ENCODE assay signal across 8 cellular contexts in the genomic region with DNA sequence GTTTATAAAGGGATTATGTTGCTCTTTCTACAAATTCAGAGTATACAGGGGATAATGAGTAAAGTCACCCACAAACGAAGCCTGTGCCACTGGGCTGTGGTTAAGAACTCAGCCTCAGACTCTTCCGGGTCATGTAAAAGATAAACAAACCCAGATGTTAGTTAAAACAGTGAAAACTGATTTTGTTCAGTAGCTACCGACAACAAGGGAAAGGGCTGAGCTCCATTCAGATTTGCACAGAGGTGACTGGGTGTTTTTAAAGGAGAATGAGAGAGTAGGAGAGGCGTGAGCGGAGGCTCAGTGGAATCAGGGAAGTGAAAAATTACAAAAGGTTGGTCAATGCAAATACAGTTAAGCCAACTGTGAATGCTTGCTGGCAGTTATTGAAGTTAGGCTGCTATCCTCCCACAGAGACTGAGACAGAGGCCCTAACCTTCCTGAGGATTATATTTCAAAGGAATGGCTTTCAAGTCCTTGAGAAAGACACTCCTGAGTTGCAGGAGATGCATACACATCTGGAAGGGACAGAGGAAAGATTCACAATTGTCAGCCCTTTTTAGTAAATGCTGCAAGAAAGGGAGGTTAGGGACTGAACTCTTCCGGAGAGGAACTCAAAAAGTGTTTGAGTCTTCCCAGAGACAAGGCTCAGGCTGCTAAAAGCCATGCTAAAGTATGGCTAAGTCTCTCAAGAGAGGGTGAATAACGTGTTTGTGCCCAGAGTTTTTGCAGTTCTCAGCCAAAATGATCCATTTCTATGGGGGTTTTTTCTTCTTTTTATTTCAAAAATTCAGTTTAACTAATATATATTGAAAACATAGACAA. TPM values are rescaled to one million over a fixed set of nuclear protein-coding genes. Genes with fewer than 3 reads are reported as not detected.
DNase-seq lines count a peak whose midpoint lies in the region; ATAC-seq, FAIRE-seq and TF ChIP-seq lines count a peak whose summit lies in the region.

No MANE protein-coding gene starts in this region.

- in situ Hi-C loops in transverse colon (cut with MboI; ENCODE audit: low pct_ligation_motif_present in 1 of 4, low pct_unique_long_range_greater_than_20kb in 1 of 4, low sequenced_read_pairs in 3 of 4), result no loop called here

- TF ChIP-seq POLR2A in A549 (IDR thresholded peaks at IDR 0.05; ENCODE audit: low read length) (no peak), transverse colon (IDR thresholded peaks at IDR 0.05) (peak; percentile 52)

- POLR2A ChIA-PET in A549 (lab: Yijun Ruan, JAX), result no interaction called here
- POLR2A ChIA-PET in activated CD4-positive, alpha-beta memory T cell treated with anti-CD3 and anti-CD28 coated beads, Interleukin-2, amount 10 ng/mL, durations not matched to agents 7 days and 5 days (lab: Charles Lee), result no interaction called here

- no peaks in the 10 kb centered on the region for H3K36me3 Mint-ChIP-seq in activated CD4-positive, alpha-beta memory T cell treated with anti-CD3 and anti-CD28 coated beads, Interleukin-2, amount 10 ng/mL, durations not matched to agents 7 days and 5 days (ENCODE audit: low read depth)

- WGBS in A549 (ENCODE audit: missing lambda C conversion rate), result 34% methylated on average over 7 of the region's 7 CpGs
- 33 to 36% methylated on average over 7 of the region's 7 CpGs for WGBS in esophagus, 2 donors
- WGBS in transverse colon (ENCODE audit: low coverage in 1 of 2), 2 donors, result 28 to 40% methylated on average over 3 to 7 of the region's 7 CpGs

- peak overlapping the region; percentile 32 to 60; a peak in 5 of 6 replicates for H3K27ac ChIP-seq in A549
- H3K27ac ChIP-seq in esophagus (ENCODE audit: low read depth in 2 of 2, low read length in 1 of 2), result peak overlapping the region; percentile 78 to 86
- H3K27ac ChIP-seq in transverse colon, result peak overlapping the region; percentile 76 to 94 (median 88)

- TF ChIP-seq EP300 in A549 (IDR thresholded peaks at IDR 0.05) (no peak), transverse colon (IDR thresholded peaks at IDR 0.05; ENCODE audit: low read depth) (no peak)

- no peak overlapping the region for H3K27ac Mint-ChIP-seq in activated CD4-positive, alpha-beta memory T cell treated with anti-CD3 and anti-CD28 coated beads, Interleukin-2, amount 10 ng/mL, durations not matched to agents 7 days and 5 days

- intact Hi-C loops in transverse colon (cut with DNase I; ENCODE audit: low total_unique reads), result no loop called here

- no peaks in the 10 kb centered on the region for H3K27me3 Mint-ChIP-seq in activated CD4-positive, alpha-beta memory T cell treated with anti-CD3 and anti-CD28 coated beads, Interleukin-2, amount 10 ng/mL, durations not matched to agents 7 days and 5 days

- DNase-seq in A549 (ENCODE audit: low read depth in 1 of 2, low spot score in 1 of 2) (no peak), NCI-H526 (lab: John Stamatoyannopoulos, UW) (peak; percentile 87 to 91), transverse colon (peak; percentile 51)
- no peak for DNase-seq in activated CD4-positive, alpha-beta memory T cell treated with anti-CD3 and anti-CD28 coated beads, Interleukin-2, amount 10 ng/mL, durations not matched to agents 7 days and 5 days
- no peak for DNase-seq in stimulated activated CD4-positive, alpha-beta T cell treated with anti-CD3 and anti-CD28 coated beads, Interleukin-12 subunit alpha, Interleukin-12 subunit beta, amount 100 ng/mL, for 4 hours

- H3K4me3 Mint-ChIP-seq in activated CD4-positive, alpha-beta memory T cell treated with anti-CD3 and anti-CD28 coated beads, Interleukin-2, amount 10 ng/mL, durations not matched to agents 7 days and 5 days, result no peak overlapping the region

- no peaks in the 10 kb centered on the region for H3K9me3 Mint-ChIP-seq in activated CD4-positive, alpha-beta memory T cell treated with anti-CD3 and anti-CD28 coated beads, Interleukin-2, amount 10 ng/mL, durations not matched to agents 7 days and 5 days

- no peak for TF ChIP-seq RAD21 in A549 (conservative IDR thresholded peaks at IDR 0.05 in 1 of 2, IDR thresholded peaks at IDR 0.05 in 1 of 2)

- H3K4me3 ChIP-seq in A549 (no peak overlapping the region), esophagus (ENCODE audit: low read depth in 1 of 2, low read length in 2 of 2) (no peak overlapping the region), transverse colon (peak overlapping the region in 1 of 4 donors; percentile 3)

- FAIRE-seq in A549 (lab: Jason Lieb, UNC), result no peak

- H3K36me3 ChIP-seq in esophagus (ENCODE audit: control insufficient read depth in 2 of 2, insufficient read depth in 2 of 2, low read length in 1 of 2) (no peaks in the 10 kb centered on the region), transverse colon (no peaks in the 10 kb centered on the region)

- H3K4me1 ChIP-seq in A549 (peaks cover 22% of the 10 kb centered on the region), esophagus (ENCODE audit: control insufficient read depth in 2 of 2, insufficient read depth in 2 of 2, low read length in 1 of 2) (peaks cover 0 to 3% of the 10 kb centered on the region in 2 donors), transverse colon (peaks cover 11 to 73% (median 37%) of the 10 kb centered on the region in 4 donors)

- peaks cover 5% of the 10 kb centered on the region for H3K4me1 Mint-ChIP-seq in activated CD4-positive, alpha-beta memory T cell treated with anti-CD3 and anti-CD28 coated beads, Interleukin-2, amount 10 ng/mL, durations not matched to agents 7 days and 5 days

- TF ChIP-seq CTCF in A549 (IDR thresholded peaks at IDR 0.05), result no peak
- no peak for TF ChIP-seq CTCF in transverse colon (IDR thresholded peaks at IDR 0.05)

- ATAC-seq in A549, result peak in 1 of 2 experiments; percentile 34; a peak in 2 of 6 replicates
- ATAC-seq in GM18867 (IDR thresholded peaks at IDR 0.05; ENCODE audit: unreplicated experiment), result peak; percentile 97
- peak; percentile 89 for ATAC-seq in HG02943 (IDR thresholded peaks at IDR 0.05; ENCODE audit: low read depth, unreplicated experiment)

- H3K9me3 ChIP-seq in A549, result no peaks in the 10 kb centered on the region
- H3K9me3 ChIP-seq in esophagus (ENCODE audit: control insufficient read depth in 2 of 2, insufficient read depth in 1 of 2, low read depth in 1 of 2, low read length in 1 of 2), result no peaks in the 10 kb centered on the region
- H3K9me3 ChIP-seq in transverse colon, result no peaks in the 10 kb centered on the region

- no peaks in the 10 kb centered on the region for H3K27me3 ChIP-seq in esophagus (ENCODE audit: control insufficient read depth in 1 of 2, insufficient read depth in 2 of 2, low read length in 2 of 2)
- H3K27me3 ChIP-seq in transverse colon, result no peaks in the 10 kb centered on the region

- CTCF ChIA-PET in A549 (lab: Yijun Ruan, JAX), result no interaction called here
- CTCF ChIA-PET in activated CD4-positive, alpha-beta memory T cell treated with anti-CD3 and anti-CD28 coated beads, Interleukin-2, amount 10 ng/mL, durations not matched to agents 7 days and 5 days (lab: Charles Lee), result no interaction called here

- peak overlapping the region; percentile 41 for H3K4me2 ChIP-seq in A549

TF ChIP-seq in A549, 52 proteins besides CTCF, POLR2A, EP300 and RAD21:
- TF ChIP-seq, protein P1, sequence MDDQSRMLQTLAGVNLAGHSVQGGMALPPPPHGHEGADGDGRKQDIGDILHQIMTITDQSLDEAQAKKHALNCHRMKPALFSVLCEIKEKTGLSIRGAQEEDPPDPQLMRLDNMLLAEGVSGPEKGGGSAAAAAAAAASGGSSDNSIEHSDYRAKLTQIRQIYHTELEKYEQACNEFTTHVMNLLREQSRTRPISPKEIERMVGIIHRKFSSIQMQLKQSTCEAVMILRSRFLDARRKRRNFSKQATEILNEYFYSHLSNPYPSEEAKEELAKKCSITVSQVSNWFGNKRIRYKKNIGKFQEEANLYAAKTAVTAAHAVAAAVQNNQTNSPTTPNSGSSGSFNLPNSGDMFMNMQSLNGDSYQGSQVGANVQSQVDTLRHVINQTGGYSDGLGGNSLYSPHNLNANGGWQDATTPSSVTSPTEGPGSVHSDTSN (IDR thresholded peaks at IDR 0.05), result no peak
- TF ChIP-seq EHF (CRISPR knock-in tag; IDR thresholded peaks at IDR 0.05), result no peak
- TF ChIP-seq JUN (IDR thresholded peaks at IDR 0.05), result no peak
- TF ChIP-seq ZFP36 (IDR thresholded peaks at IDR 0.05; ENCODE audit: borderline replicate concordance, partially characterized antibody), result no peak
- no peak for TF ChIP-seq TP53 (CRISPR knock-in tag; IDR thresholded peaks at IDR 0.05)
- no peak for TF ChIP-seq ZNF302 (CRISPR knock-in tag; IDR thresholded peaks at IDR 0.05)
- no peak for TF ChIP-seq FOXS1 (CRISPR knock-in tag; IDR thresholded peaks at IDR 0.05)
- no peak for TF ChIP-seq POLR2AphosphoS2 (conservative IDR thresholded peaks at IDR 0.05; ENCODE audit: low read length)
- TF ChIP-seq KDM5A (IDR thresholded peaks at IDR 0.05), result no peak
- no peak for TF ChIP-seq SREBF2 (IDR thresholded peaks at IDR 0.05)
- TF ChIP-seq FOSL2 (IDR thresholded peaks at IDR 0.05), result no peak
- TF ChIP-seq FOSL2 (CRISPR knock-in tag; IDR thresholded peaks at IDR 0.05), result no peak
- no peak for TF ChIP-seq ESRRA (IDR thresholded peaks at IDR 0.05; ENCODE audit: borderline replicate concordance, low read length)
- TF ChIP-seq NFE2L2 (conservative IDR thresholded peaks at IDR 0.05; ENCODE audit: low read length), result no peak
- no peak for TF ChIP-seq GATA3 (IDR thresholded peaks at IDR 0.05; ENCODE audit: borderline replicate concordance)
- TF ChIP-seq CHD2 (IDR thresholded peaks at IDR 0.05; ENCODE audit: low read length, partially characterized antibody), result no peak
- no peak for TF ChIP-seq RARB (CRISPR knock-in tag; IDR thresholded peaks at IDR 0.05)
- TF ChIP-seq, protein P2, sequence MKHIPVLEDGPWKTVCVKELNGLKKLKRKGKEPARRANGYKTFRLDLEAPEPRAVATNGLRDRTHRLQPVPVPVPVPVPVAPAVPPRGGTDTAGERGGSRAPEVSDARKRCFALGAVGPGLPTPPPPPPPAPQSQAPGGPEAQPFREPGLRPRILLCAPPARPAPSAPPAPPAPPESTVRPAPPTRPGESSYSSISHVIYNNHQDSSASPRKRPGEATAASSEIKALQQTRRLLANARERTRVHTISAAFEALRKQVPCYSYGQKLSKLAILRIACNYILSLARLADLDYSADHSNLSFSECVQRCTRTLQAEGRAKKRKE (CRISPR knock-in tag; IDR thresholded peaks at IDR 0.05; ENCODE audit: low read depth), result no peak
- TF ChIP-seq RNF2 (IDR thresholded peaks at IDR 0.05; ENCODE audit: borderline replicate concordance, low read depth), result no peak

RNA-seq across cellular contexts. Expression of a gene that starts 29.8 kb away (rescaled TPM):
- polyA plus RNA-seq in A549 (2011; rRNA removed), result 1.8 and 2.4 TPM in 2 replicates
- 0.22 and 0.25 TPM in 2 replicates for polyA plus RNA-seq in A549 (2012; cell fraction: cytosol; rRNA removed)
- polyA plus RNA-seq in A549 (2012; cell fraction: nucleus; rRNA removed), result 0.08 and 0.11 TPM in 2 replicates
- 0.28 to 0.59 TPM (median 0.53 TPM) in 3 replicates for polyA plus RNA-seq in A549 (2017; fragmentation: RNase III; extraction: RNeasy Plus Mini Kit Qiagen cat#74134 plus additional on column Dnase treatment)
- 0.83 TPM in 2 replicates for polyA minus RNA-seq in A549 (2011; rRNA and poly(A)+ RNA removed)
- under 1 TPM; 0.45 to 0.59 TPM for polyA plus RNA-seq in esophagus
- total RNA-seq in transverse colon, result 10 to 100 TPM in 3 of 4 donors, 1 to 10 TPM in 1; 2.2 to 17.8 (median 13.9) TPM
- total RNA-seq in activated CD4-positive, alpha-beta memory T cell treated with anti-CD3 and anti-CD28 coated beads, Interleukin-2, amount 10 ng/mL, durations not matched to agents 7 days and 5 days, result under 1 TPM in 1 of 2 experiments, not detected in 1; 0.28 TPM

Comparison
In these comparisons a context has a peak if more than half of its experiments do, and no peak if none do; other contexts are left out.
1. DNase-seq: peak in NCI-H526 (2 of 2) and transverse colon (single experiment); none in A549 (0 of 2), activated CD4-positive, alpha-beta memory T cell treated with anti-CD3 and anti-CD28 coated beads, Interleukin-2, amount 10 ng/mL, durations not matched to agents 7 days and 5 days (single experiment) and stimulated activated CD4-positive, alpha-beta T cell treated with anti-CD3 and anti-CD28 coated beads, Interleukin-12 subunit alpha, Interleukin-12 subunit beta, amount 100 ng/mL, for 4 hours (single experiment).
2. Peak in every context shown above with its lines, with median percentiles within 50 percentile points of each other: H3K27ac ChIP-seq.